ENCODE assay signal across 16 cellular contexts in genomic region chr1:168079761-168080160, GRCh38. TPM values are rescaled to one million over a fixed set of nuclear protein-coding genes. Genes with fewer than 3 reads are reported as not detected.
DNase-seq lines count a peak whose midpoint lies in the region; ATAC-seq and TF ChIP-seq lines count a peak whose summit lies in the region.
"Had no signal": no experiment of that assay in that cellular context is flagged by ENCODE, and none has a peak within 500 bp of the region (broad histone marks: within the 10 kb centered on the region; RNA-seq: fewer than 3 reads in every experiment).

No MANE protein-coding gene starts in this region.

- H3K9me3 ChIP-seq in left ventricle myocardium inferior (replicated peaks) = no peaks in the 10 kb centered on the region
- H3K9me3 ChIP-seq in adrenal gland (replicated peaks in 1 of 3) = no peaks in the 10 kb centered on the region
- H3K9me3 ChIP-seq in prostate gland = no peaks in the 10 kb centered on the region
- H3K9me3 ChIP-seq: testis had no signal

- intact Hi-C loops in left ventricle myocardium inferior (cut with micrococcal nuclease) (no loop called here), left cardiac atrium (cut with DNase I) (loop anchor here in 1 of 2 donors (10.0 kb wide), 1 partner anchor 65 kb away; no protein-coding TSS in a partner anchor), adrenal gland (cut with DNase I) (loop anchor here in 1 of 2 donors (10.0 kb wide), 3 partner anchors 65 to 355 kb away; partner anchors contain the start of gene MPZL1), prostate gland (cut with DNase I) (loop anchor here (5.0 kb wide), 2 partner anchors 142 to 277 kb away; partner anchors contain the start of genes DCAF6 and MPC2)

- peaks cover 52% of the 10 kb centered on the region for H3K4me1 ChIP-seq in left ventricle myocardium inferior
- H3K4me1 ChIP-seq in adrenal gland (replicated peaks in 1 of 2) = peaks cover 3 to 36% of the 10 kb centered on the region in 2 donors
- H3K4me1 ChIP-seq in prostate gland (replicated peaks) = no peaks in the 10 kb centered on the region

- no peak for ATAC-seq in left cardiac atrium
- ATAC-seq: GM12878 had no signal

- H3K36me3 ChIP-seq in left ventricle myocardium inferior (peaks cover 39% of the 10 kb centered on the region), adrenal gland (replicated peaks in 1 of 2) (peaks cover 0 to 19% of the 10 kb centered on the region in 2 donors), prostate gland (no peaks in the 10 kb centered on the region)

- DNase-seq in left ventricle myocardium inferior (no peak), left cardiac atrium (no peak), adrenal gland (peak in 1 of 7 donors; percentile 33), glomerular visceral epithelial cell (ENCODE audit: extremely low spot score) (peak; percentile 39), NCI-H82 treated with DMSO at 0.1 percent for 48 hours (lab: John Stamatoyannopoulos, UW; ENCODE audit: unreplicated experiment) (no peak), prostate gland (ENCODE audit: low spot score) (no peak), Ammon's horn (ENCODE audit: low spot score) (no peak)
- DNase-seq in stimulated activated CD4-positive, alpha-beta T cell treated with anti-CD3 and anti-CD28 coated beads, Interleukin-12 subunit alpha, Interleukin-12 subunit beta, amount 100 ng/mL, for 4 hours = no peak
- DNase-seq: activated CD4-positive, alpha-beta T cell treated with anti-CD3 and anti-CD28 coated beads, Interleukin-2, amount 50 U/mL, for 4 hours; aorta; DMS153; NCI-H526 treated with DMSO at 0.1 percent for 48 hours; occipital lobe; stimulated activated CD4-positive, alpha-beta T cell treated with anti-CD3 and anti-CD28 coated beads, Interleukin-15, amount 100 ng/mL, for 24 hours; testis had no signal

- H3K27me3 ChIP-seq in left ventricle myocardium inferior (ENCODE audit: low read depth) = no peaks in the 10 kb centered on the region
- no peaks in the 10 kb centered on the region for H3K27me3 ChIP-seq in adrenal gland
- no peaks in the 10 kb centered on the region for H3K27me3 ChIP-seq in prostate gland (replicated peaks; ENCODE audit: insufficient read depth)
- H3K27me3 ChIP-seq: testis had no signal

- peak overlapping the region; percentile 80 for H3K27ac ChIP-seq in left ventricle myocardium inferior (replicated peaks)
- H3K27ac ChIP-seq in adrenal gland = peak overlapping the region in 3 of 5 donors; percentile 41 to 84 (median 44)
- no peak overlapping the region for H3K27ac ChIP-seq in prostate gland

- TF ChIP-seq CTCF in left ventricle myocardium inferior (IDR thresholded peaks at IDR 0.05; ENCODE audit: borderline replicate concordance) (no peak), adrenal gland (IDR thresholded peaks at IDR 0.05) (no peak), prostate gland (IDR thresholded peaks at IDR 0.05) (no peak)

- H3K4me3 ChIP-seq in left ventricle myocardium inferior (no peak overlapping the region), adrenal gland (no peak overlapping the region), prostate gland (no peak overlapping the region)
- H3K4me3 ChIP-seq: GM12878, testis had no signal

- TF ChIP-seq POLR2A in adrenal gland (IDR thresholded peaks at IDR 0.05) = no peak
- TF ChIP-seq POLR2A in prostate gland (IDR thresholded peaks at IDR 0.05) = no peak

RNA-seq across cellular contexts. Expression of gene GPR161, which starts 57.0 kb away (rescaled TPM):
- 2.8 TPM for total RNA-seq in left ventricle myocardium inferior
- 1 to 10 TPM; 4.8 to 6.0 TPM for total RNA-seq in left cardiac atrium
- total RNA-seq in adrenal gland = 1 to 10 TPM; 1.9 to 4.8 (median 3.5) TPM
- polyA plus RNA-seq in adrenal gland = 1 to 10 TPM in 2 of 3 donors, under 1 TPM in 1; 0.75 to 1.9 (median 1.9) TPM
- 10 to 100 TPM in 1 of 2 donors, 1 to 10 TPM in 1; 4.5 to 23.3 TPM for total RNA-seq in prostate gland

Comparison
In these comparisons a context has a peak if more than half of its experiments do, and no peak if none do; other contexts are left out.
1. H3K27ac ChIP-seq: peak in left ventricle myocardium inferior (single experiment) and adrenal gland (3 of 5); none in prostate gland (0 of 2).